Comparison of ENCODE assay signal across 26 cellular contexts in the genomic region with DNA sequence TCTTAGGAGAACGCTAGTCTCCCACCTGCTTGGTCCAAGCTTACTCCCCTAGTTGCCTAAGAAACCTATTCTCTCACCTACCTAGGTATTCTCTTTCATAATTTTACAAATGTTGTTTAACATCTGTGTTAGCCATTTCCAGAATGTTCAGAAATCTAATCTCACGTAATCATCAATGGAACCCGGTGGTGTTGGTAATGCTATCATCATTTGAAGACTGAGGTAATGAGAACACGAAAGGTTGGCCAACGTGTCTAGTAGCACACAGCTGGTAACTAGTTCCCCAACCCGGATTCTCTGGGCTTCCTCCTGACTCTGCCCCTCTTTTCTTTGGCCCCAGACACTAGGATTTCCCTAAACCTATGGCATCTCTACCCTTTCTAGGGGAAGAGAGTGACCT. TPM values are rescaled to one million over a fixed set of nuclear protein-coding genes. Genes with fewer than 3 reads are reported as not detected.
"Had no signal": no experiment of that assay in that cellular context is flagged by ENCODE, and none has a peak within 500 bp of the region (broad histone marks: within the 10 kb centered on the region; RNA-seq: fewer than 3 reads in every experiment).

No MANE protein-coding gene starts in this region.

- FAIRE-seq: small intestine, urothelium cell line had no signal

- H3K4me1 ChIP-seq: colonic mucosa had no signal

- H3K36me3 ChIP-seq: colonic mucosa, left lung, neutrophil, tibial artery had no signal

- H3K27me3 ChIP-seq: colonic mucosa, dorsolateral prefrontal cortex, left lung, neutrophil, tibial artery had no signal

- DNase-seq: activated CD4-positive, alpha-beta T cell treated with anti-CD3 and anti-CD28 coated beads for 36 hours; activated CD4-positive, CD25-positive, alpha-beta regulatory T cell; activated CD8-positive, alpha-beta memory T cell treated with anti-CD3 and anti-CD28 coated beads, Interleukin-2, amount 10 ng/mL, durations not matched to agents 7 days and 5 days; activated CD8-positive, alpha-beta T cell treated with anti-CD3 and anti-CD28 coated beads, Interleukin-2, amount 10 ng/mL, durations not matched to agents 7 days and 5 days; activated naive CD4-positive, alpha-beta T cell; activated T-cell treated with anti-CD3 and anti-CD28 coated beads, Interleukin-2, amount 50 U/mL, for 48 hours; anterior cingulate cortex; cerebellar nuclear complex; colonic mucosa; dorsolateral prefrontal cortex; effector memory CD4-positive, alpha-beta T cell; head of caudate nucleus; kidney glomerular epithelial cell; left lung; small intestine; stimulated activated CD4-positive, alpha-beta T cell treated with anti-CD3 and anti-CD28 coated beads, Interleukin-4, amount 100 ng/mL, for 24 hours had no signal

- H3K9me3 ChIP-seq: colonic mucosa, left lung, neutrophil, tibial artery had no signal

- ATAC-seq: activated CD4-positive, alpha-beta T cell treated with anti-CD3 and anti-CD28 coated beads for 36 hours; activated CD8-positive, alpha-beta memory T cell treated with anti-CD3 and anti-CD28 coated beads, Interleukin-2, amount 10 ng/mL, durations not matched to agents 7 days and 5 days; activated CD8-positive, alpha-beta T cell treated with anti-CD3 and anti-CD28 coated beads, Interleukin-2, amount 10 ng/mL, durations not matched to agents 7 days and 5 days; activated naive CD4-positive, alpha-beta T cell treated with anti-CD3 and anti-CD28 coated beads, Interleukin-2, amount 50 U/mL, for 72 hours; left lung; stimulated activated effector memory CD8-positive, alpha-beta T cell treated with anti-CD3 and anti-CD28 coated beads, Interleukin-12 subunit alpha, Interleukin-12 subunit beta, amount 100 ng/mL, for 72 hours had no signal

- H3K4me3 ChIP-seq: colonic mucosa, dorsolateral prefrontal cortex, left lung, tibial artery had no signal

- H3K27ac ChIP-seq: colonic mucosa, dorsolateral prefrontal cortex, left lung, neutrophil had no signal

RNA-seq across cellular contexts. Expression of gene GSG1, which starts 49.3 kb away (rescaled TPM):
- total RNA-seq: activated CD4-positive, alpha-beta T cell treated with anti-CD3 and anti-CD28 coated beads for 36 hours; activated CD8-positive, alpha-beta memory T cell treated with anti-CD3 and anti-CD28 coated beads, Interleukin-2, amount 10 ng/mL, durations not matched to agents 7 days and 5 days; activated CD8-positive, alpha-beta T cell treated with anti-CD3 and anti-CD28 coated beads, Interleukin-2, amount 10 ng/mL, durations not matched to agents 7 days and 5 days; activated naive CD4-positive, alpha-beta T cell treated with anti-CD3 and anti-CD28 coated beads, Interleukin-2, amount 50 U/mL, for 72 hours; colonic mucosa; lung microvascular endothelial cell; osteocyte; posterior vena cava; sciatic nerve; T-helper 1 cell treated with Interleukin-12 subunit alpha and Interleukin-12 subunit beta and Interleukin-4 antibody, amounts not matched to agents 30 ng/mL and 1 ng/mL, for 36 hours had no signal
